In genomic region chr7:159091480-159092475, GRCh38 we compare ENCODE assay signal across 21 cellular contexts. TPM values are rescaled to one million over a fixed set of nuclear protein-coding genes. Genes with fewer than 3 reads are reported as not detected.
DNase-seq lines count a peak whose midpoint lies in the region; ATAC-seq and TF ChIP-seq lines count a peak whose summit lies in the region.
"Had no signal": no experiment of that assay in that cellular context is flagged by ENCODE, and none has a peak within 500 bp of the region (broad histone marks: within the 10 kb centered on the region; RNA-seq: fewer than 3 reads in every experiment).

No MANE protein-coding gene starts in this region.

- H3K56ac ChIP-seq in H9 (ENCODE audit: insufficient read length, low read depth, low read length): no peak overlapping the region

- no peaks in the 10 kb centered on the region for H3K79me2 ChIP-seq in H9 (ENCODE audit: insufficient read depth, low read length)

- H3K36me3 ChIP-seq in BLaER1 treated with 17β-estradiol and CSF1 and Interleukin-3, amounts not matched to agents 10 nM and 100 nM: no peaks in the 10 kb centered on the region

- no peak overlapping the region for H3K23ac ChIP-seq in H9 (ENCODE audit: insufficient read length, low read depth, low read length)

- no peaks in the 10 kb centered on the region for H3K27me3 Mint-ChIP-seq in H9 (ENCODE audit: low read depth)

- peaks cover 35 to 58% (median 56%) of the 10 kb centered on the region in 10 experiments for H3K4me1 ChIP-seq in BLaER1 treated with 17β-estradiol and CSF1 and Interleukin-3, amounts not matched to agents 10 nM and 100 nM
- H3K4me1 ChIP-seq in H9 (ENCODE audit: insufficient read depth, low read length): no peaks in the 10 kb centered on the region

- H2BK120ac ChIP-seq in H9 (ENCODE audit: low read depth, low read length, poor library complexity, severe bottlenecking): no peak overlapping the region

- no peak for ATAC-seq in HG02610 (IDR thresholded peaks at IDR 0.05; ENCODE audit: unreplicated experiment)
- ATAC-seq: activated naive CD4-positive, alpha-beta T cell treated with anti-CD3 and anti-CD28 coated beads, Interleukin-2, amount 50 U/mL, for 72 hours; effector memory CD8-positive, alpha-beta T cell; naive thymus-derived CD4-positive, alpha-beta T cell; T-cell had no signal

- H4K8ac ChIP-seq in H9 (replicated peaks; ENCODE audit: insufficient read length, low read depth, low read length): no peak overlapping the region

- 100% methylated on average over 1 of the region's 31 CpGs for WGBS in H9 (ENCODE audit: extremely low coverage, insufficient read length, low lambda C conversion rate)

- no peaks in the 10 kb centered on the region for H3K9me3 Mint-ChIP-seq in H9
- H3K9me3 Mint-ChIP-seq: activated naive CD4-positive, alpha-beta T cell treated with anti-CD3 and anti-CD28 coated beads, Interleukin-2, amount 50 U/mL, for 72 hours; effector memory CD8-positive, alpha-beta T cell; T-cell had no signal

- peaks cover 0 to 41% (median 0%) of the 10 kb centered on the region in 11 experiments; a peak in 4 of 22 replicates for H3K27me3 ChIP-seq in BLaER1 treated with 17β-estradiol and CSF1 and Interleukin-3, amounts not matched to agents 10 nM and 100 nM
- H3K27me3 ChIP-seq in H9 (ENCODE audit: insufficient read depth, low read length): no peaks in the 10 kb centered on the region
- no peaks in the 10 kb centered on the region for H3K27me3 ChIP-seq in dorsolateral prefrontal cortex

- H2BK5ac ChIP-seq in H9 (ENCODE audit: insufficient read length, low read length): no peak overlapping the region

- DNase-seq in H9 (peak; percentile 23), dorsolateral prefrontal cortex (no peak), posterior vena cava (ENCODE audit: low spot score) (peak; percentile 50), G401 (ENCODE audit: low spot score) (no peak), NCI-H526 (lab: John Stamatoyannopoulos, UW) (no peak)
- no peak for DNase-seq in stimulated activated CD4-positive, alpha-beta T cell treated with anti-CD3 and anti-CD28 coated beads, Interleukin-2, amount 100 ng/mL, for 48 hours
- DNase-seq: DMS79 treated with DMSO at 0.1 percent for 48 hours; effector memory CD8-positive, alpha-beta T cell; GOT3; kidney glomerular epithelial cell; mesendoderm; NCI-H1105 treated with DMSO at 0.1 percent for 48 hours; NCI-H510A treated with DMSO at 0.1 percent for 48 hours; SIG-M5; stimulated activated CD4-positive, alpha-beta T cell treated with anti-CD3 and anti-CD28 coated beads, Interleukin-1b, Interleukin-23, amount 100 ng/mL, for 48 hours; stimulated activated naive CD4-positive, alpha-beta T cell treated with Interleukin-2 at 50 U/mL for 16 hours had no signal

- no peak overlapping the region for H3K14ac ChIP-seq in H9 (ENCODE audit: insufficient read depth, low read length)

- no peak overlapping the region for H2BK12ac ChIP-seq in H9 (ENCODE audit: insufficient read length, low read depth, low read length)

- peak overlapping the region in 8 of 11 experiments; percentile 83 to 99 (median 95); a peak in 16 of 22 replicates for H3K4me2 ChIP-seq in BLaER1 treated with 17β-estradiol and CSF1 and Interleukin-3, amounts not matched to agents 10 nM and 100 nM
- no peak overlapping the region for H3K4me2 ChIP-seq in H9 (ENCODE audit: insufficient read depth, insufficient read length, low read length)

- peak overlapping the region in 1 of 3 experiments; percentile 70; a peak in 1 of 7 replicates for H3K27ac Mint-ChIP-seq in H9
- H3K27ac Mint-ChIP-seq: activated naive CD4-positive, alpha-beta T cell treated with anti-CD3 and anti-CD28 coated beads, Interleukin-2, amount 50 U/mL, for 72 hours; effector memory CD8-positive, alpha-beta T cell; naive thymus-derived CD4-positive, alpha-beta T cell; T-cell had no signal

- H3K23me2 ChIP-seq in H9 (ENCODE audit: insufficient read length, low read depth, low read length, poor library complexity, severe bottlenecking): no peaks in the 10 kb centered on the region

- H2AFZ ChIP-seq in H9 (ENCODE audit: low read length): no peak overlapping the region

- TF ChIP-seq CTCF in H9 (conservative IDR thresholded peaks at IDR 0.05) (no peak), dorsolateral prefrontal cortex (IDR thresholded peaks at IDR 0.05 in 54 of 56, conservative IDR thresholded peaks at IDR 0.05 in 2 of 56; ENCODE audit: low read depth in 1 of 56, partially characterized antibody in 56 of 56) (no peak)

- H3K9ac ChIP-seq in BLaER1 treated with 17β-estradiol and CSF1 and Interleukin-3, amounts not matched to agents 10 nM and 100 nM: no peak overlapping the region
- H3K9ac ChIP-seq in H9 (ENCODE audit: extremely low read depth, insufficient read length, low read length): no peak overlapping the region

- no peak overlapping the region for H3K4me3 Mint-ChIP-seq in H9
- H3K4me3 Mint-ChIP-seq: effector memory CD8-positive, alpha-beta T cell; naive thymus-derived CD4-positive, alpha-beta T cell; T-cell had no signal

- H3T11ph ChIP-seq in H9 (ENCODE audit: low read length): no peak overlapping the region

- no peaks in the 10 kb centered on the region for H3K9me3 ChIP-seq in BLaER1 treated with 17β-estradiol and CSF1 and Interleukin-3, amounts not matched to agents 10 nM and 100 nM (replicated peaks in 1 of 11)
- H3K9me3 ChIP-seq in H9 (ENCODE audit: control insufficient read depth, low read depth, low read length): no peaks in the 10 kb centered on the region

- H3K27ac ChIP-seq in BLaER1 treated with 17β-estradiol and CSF1 and Interleukin-3, amounts not matched to agents 10 nM and 100 nM: no peak overlapping the region; a peak in 1 of 22 replicates
- H3K27ac ChIP-seq in H9 (ENCODE audit: insufficient read length, low read depth, low read length) (no peak overlapping the region), dorsolateral prefrontal cortex (peak overlapping the region in 35 of 59 donors; percentile 3 to 77 (median 44))

- no peak overlapping the region for H4K91ac ChIP-seq in H9 (ENCODE audit: insufficient read length, low read depth, low read length)

- H4K5ac ChIP-seq in H9 (ENCODE audit: insufficient read length, low read depth, low read length): no peak overlapping the region

- in situ Hi-C loops in G401 (cut with HindIII; ENCODE audit: low sequenced_read_pairs): no loop called here

- H2BK20ac ChIP-seq in H9 (ENCODE audit: low read depth, low read length, poor library complexity, severe bottlenecking): no peak overlapping the region

- no peaks in the 10 kb centered on the region for H3K79me1 ChIP-seq in H9 (ENCODE audit: insufficient read depth, low read depth, low read length, poor library complexity, severe bottlenecking)

- H3K4me1 Mint-ChIP-seq in H9: no peaks in the 10 kb centered on the region; a peak in 1 of 4 replicates
- H3K4me1 Mint-ChIP-seq: T-cell had no signal

- no peak overlapping the region for H3K18ac ChIP-seq in H9 (ENCODE audit: insufficient read length, low read depth, low read length)

- H3K4me3 ChIP-seq in BLaER1 treated with 17β-estradiol and CSF1 and Interleukin-3, amounts not matched to agents 10 nM and 100 nM: no peak overlapping the region
- H3K4me3 ChIP-seq in dorsolateral prefrontal cortex: no peak overlapping the region

- no peak overlapping the region for H3K4ac ChIP-seq in H9 (ENCODE audit: low read depth, low read length)

- intact Hi-C loops in dorsolateral prefrontal cortex (cut with DNase I) (no loop called here), posterior vena cava (cut with DNase I) (no loop called here)

- no peaks in the 10 kb centered on the region; a peak in 2 of 22 replicates for H4K20me1 ChIP-seq in BLaER1 treated with 17β-estradiol and CSF1 and Interleukin-3, amounts not matched to agents 10 nM and 100 nM
- H4K20me1 ChIP-seq in H9 (ENCODE audit: control insufficient read depth, insufficient read depth, insufficient read length): no peaks in the 10 kb centered on the region

- no peak overlapping the region for H2AK5ac ChIP-seq in H9 (ENCODE audit: insufficient read length, low read length)

- no peaks in the 10 kb centered on the region for H3K36me3 Mint-ChIP-seq in H9 (ENCODE audit: insufficient read depth in 1 of 3, low read depth in 3 of 3)
- H3K36me3 Mint-ChIP-seq: activated naive CD4-positive, alpha-beta T cell treated with anti-CD3 and anti-CD28 coated beads, Interleukin-2, amount 50 U/mL, for 72 hours; naive thymus-derived CD4-positive, alpha-beta T cell; T-cell had no signal

- H2BK15ac ChIP-seq in H9 (ENCODE audit: low read depth, low read length): no peak overlapping the region

RNA-seq across cellular contexts. Expression of gene VIPR2, which starts 52.9 kb away (rescaled TPM):
- 1.5 and 1.6 TPM in 2 replicates for total RNA-seq in H9 (2021)
- total RNA-seq in dorsolateral prefrontal cortex: 10 to 100 TPM in 13 of 120 experiments, 1 to 10 TPM in 107; 2.3 to 26.0 (median 6.4) TPM
- 1 to 10 TPM; 5.0 to 7.6 TPM for total RNA-seq in posterior vena cava
- not detected in 2 replicates for total RNA-seq in G401 (2014; rRNA removed; shearing (Covaris generic))

Comparison
In these comparisons a context has a peak if more than half of its experiments do, and no peak if none do; other contexts are left out.
1. H3K27ac ChIP-seq: peak in dorsolateral prefrontal cortex (35 of 59); none in BLaER1 treated with 17β-estradiol and CSF1 and Interleukin-3, amounts not matched to agents 10 nM and 100 nM (0 of 11) and H9 (single experiment).
2. DNase-seq: peak in H9 (single experiment) and posterior vena cava (single experiment); none in dorsolateral prefrontal cortex (0 of 10), G401 (single experiment), NCI-H526 (0 of 2) and stimulated activated CD4-positive, alpha-beta T cell treated with anti-CD3 and anti-CD28 coated beads, Interleukin-2, amount 100 ng/mL, for 48 hours (0 of 2).